11 cellular contexts compared by ENCODE assay signal in the genomic region with DNA sequence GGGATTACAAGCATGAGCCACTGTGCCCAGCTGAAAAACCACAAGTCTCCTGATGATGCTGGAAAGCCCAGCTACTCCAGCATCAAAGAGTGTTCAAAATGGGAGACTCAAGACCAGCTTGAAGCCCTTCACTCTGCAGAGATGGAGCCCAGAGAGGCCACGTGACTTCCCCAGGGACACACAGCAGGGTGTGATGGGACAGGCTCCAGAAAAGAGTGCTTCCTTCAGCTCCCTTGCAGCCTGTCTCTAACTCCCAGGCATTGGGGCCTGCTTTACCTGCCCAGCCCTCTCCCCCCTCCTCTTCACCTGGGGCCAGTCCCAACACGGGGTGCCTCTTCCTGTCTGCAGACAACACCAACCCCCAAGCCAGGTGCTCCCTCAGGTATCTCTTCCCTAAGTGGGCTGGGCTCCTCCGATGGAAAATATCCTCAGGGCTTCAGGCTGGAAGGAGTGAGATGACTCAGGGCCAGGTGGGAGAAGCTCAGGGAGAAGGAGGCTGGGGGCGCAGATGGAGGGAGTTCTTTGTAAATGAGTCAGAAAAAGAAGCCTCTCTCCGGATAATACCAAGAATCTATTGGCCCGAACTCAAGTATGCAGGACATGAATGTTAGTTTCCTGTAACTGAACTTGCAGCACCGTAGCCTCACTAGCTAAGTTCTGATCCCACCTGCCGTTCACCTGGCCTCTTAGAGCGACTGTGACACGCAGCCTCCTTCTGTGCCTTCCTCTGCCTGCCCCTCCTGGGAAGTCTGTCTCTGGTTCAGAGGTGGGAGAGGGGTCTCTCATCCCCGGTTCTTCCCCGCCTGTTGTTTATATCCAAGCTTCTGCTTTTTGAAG.
A peak's percentile ranks its signal among the peaks of the same experiment; 100 is the strongest.
DNase-seq lines count a peak whose midpoint lies in the region; ATAC-seq, FAIRE-seq and TF ChIP-seq lines count a peak whose summit lies in the region.
"Had no signal": no experiment of that assay in that cellular context is flagged by ENCODE, and none has a peak within 500 bp of the region (broad histone marks: within the 10 kb centered on the region; RNA-seq: fewer than 3 reads in every experiment).

No MANE protein-coding gene starts in this region.

- no peak for ATAC-seq in HG02763 (IDR thresholded peaks at IDR 0.05; ENCODE audit: unreplicated experiment)
- ATAC-seq: K562 had no signal

- no peak for TF ChIP-seq CTCF in astrocyte of the spinal cord (IDR thresholded peaks at IDR 0.05; ENCODE audit: low read depth, low read length)

- peaks cover 33% of the 10 kb centered on the region for H3K4me1 ChIP-seq in ACC112 (ENCODE audit: control insufficient read depth, insufficient read depth, low read length, unreplicated experiment)

- H3K4me3 ChIP-seq in ACC112 (ENCODE audit: low read depth, low read length) (no peak overlapping the region), astrocyte of the spinal cord (ENCODE audit: low read depth, low read length) (no peak overlapping the region)
- H3K4me3 ChIP-seq: K562 had no signal

- H3K27me3 ChIP-seq in ACC112 (ENCODE audit: insufficient read depth, low read length), result no peaks in the 10 kb centered on the region

- FAIRE-seq in HTR-8/SVneo (lab: Jason Lieb, UNC), result peak; percentile 26
- FAIRE-seq: K562 had no signal

- DNase-seq in HTR-8/SVneo (ENCODE audit: insufficient read length, low spot score) (peak; percentile 83), astrocyte of the spinal cord (ENCODE audit: low read depth, low spot score) (peak; percentile 92), kidney glomerular epithelial cell (lab: John Stamatoyannopoulos, UW) (peak; percentile 98), Kasumi-1 (lab: John Stamatoyannopoulos, UW) (no peak), GF-D8 (lab: John Stamatoyannopoulos, UW) (no peak)
- DNase-seq in stimulated activated CD4-positive, alpha-beta T cell treated with anti-CD3 and anti-CD28 coated beads, Interleukin-2, amount 100 ng/mL, for 24 hours, result no peak
- DNase-seq: naive B cell, WERI-Rb-1 had no signal

- H3K27ac ChIP-seq in ACC112 (ENCODE audit: low read depth, low read length), result peak overlapping the region; percentile 3; the same call in 1 of the 2 replicates
- H3K27ac ChIP-seq: WERI-Rb-1 had no signal

- no peaks in the 10 kb centered on the region for H3K36me3 ChIP-seq in ACC112 (ENCODE audit: insufficient read depth, low read length)
- H3K36me3 ChIP-seq: WERI-Rb-1 had no signal

- in situ Hi-C loops in astrocyte of the spinal cord (cut with HindIII; ENCODE audit: low sequenced_read_pairs), result no loop called here

- no peaks in the 10 kb centered on the region for H3K79me2 ChIP-seq in ACC112 (ENCODE audit: control insufficient read depth, insufficient read depth, low read length, unreplicated experiment)

- no peak overlapping the region for H2AFZ ChIP-seq in ACC112 (ENCODE audit: low read length, unreplicated experiment)

Comparison
In these comparisons a context has a peak if more than half of its experiments do, and no peak if none do; other contexts are left out.
1. DNase-seq: peak in HTR-8/SVneo (single experiment), astrocyte of the spinal cord (single experiment) and kidney glomerular epithelial cell (single experiment); none in stimulated activated CD4-positive, alpha-beta T cell treated with anti-CD3 and anti-CD28 coated beads, Interleukin-2, amount 100 ng/mL, for 24 hours (0 of 2), Kasumi-1 (0 of 2) and GF-D8 (single experiment).